Comparison of ENCODE assay signal across 9 cellular contexts in genomic region chr4:17967078-17967477, GRCh38.
"Had no signal": no experiment of that assay in that cellular context is flagged by ENCODE, and none has a peak within 500 bp of the region (broad histone marks: within the 10 kb centered on the region; RNA-seq: fewer than 3 reads in every experiment).

No MANE protein-coding gene starts in this region.

- H3K27ac ChIP-seq: HL-60, KMS-11 had no signal

- FAIRE-seq: HepG2, HTR-8/SVneo, K562 had no signal

- H3K4me2 ChIP-seq: KMS-11 had no signal

- H3K4me3 Mint-ChIP-seq: IgD-negative memory B cell had no signal

- ATAC-seq: HepG2, K562 had no signal

- H3K27me3 Mint-ChIP-seq: IgD-negative memory B cell had no signal

- H3K4me3 ChIP-seq: K562 had no signal

- DNase-seq: IMR-90, KBM-7, KG1 had no signal

- H3K27ac Mint-ChIP-seq: IgD-negative memory B cell had no signal

- H3K9ac ChIP-seq: KMS-11 had no signal

- H3K9me3 Mint-ChIP-seq: IgD-negative memory B cell had no signal
